15 cellular contexts compared by ENCODE assay signal in genomic region chr11:73229321-73230275, GRCh38. TPM values are rescaled to one million over a fixed set of nuclear protein-coding genes. Genes with fewer than 3 reads are reported as not detected.
DNase-seq lines count a peak whose midpoint lies in the region; ATAC-seq and TF ChIP-seq lines count a peak whose summit lies in the region.
"Had no signal": no experiment of that assay in that cellular context is flagged by ENCODE, and none has a peak within 500 bp of the region (broad histone marks: within the 10 kb centered on the region; RNA-seq: fewer than 3 reads in every experiment).

No MANE protein-coding gene starts in this region.

- CTCF ChIA-PET in T-cell (lab: Charles Lee): no interaction called here

- peak overlapping the region in 5 of 10 donors; percentile 34 to 70 (median 53) for H3K27ac ChIP-seq in heart right ventricle
- H3K27ac ChIP-seq in ascending aorta: no peak overlapping the region
- H3K27ac ChIP-seq in thyroid gland: peak overlapping the region in 2 of 3 donors; percentile 44 to 92
- H3K27ac ChIP-seq: SJSA1 had no signal

- TF ChIP-seq CTCF in heart right ventricle (IDR thresholded peaks at IDR 0.05) (no peak), ascending aorta (IDR thresholded peaks at IDR 0.05) (no peak), thyroid gland (IDR thresholded peaks at IDR 0.05) (no peak)

- H3K4me3 Mint-ChIP-seq in activated T-helper 2 cell treated with anti-CD3 and anti-CD28 coated beads, Interferon-gamma antibody, Interleukin-2, Interleukin-4, amounts not matched to agents 10 μg/mL and 5 μg/mL and 100 μg/mL, durations not matched to agents 14 hours and 24 hours and 36 hours (ENCODE audit: low read depth): no peak overlapping the region
- H3K4me3 Mint-ChIP-seq in T-cell: no peak overlapping the region
- H3K4me3 Mint-ChIP-seq: activated T-cell treated with anti-CD3 and anti-CD28 coated beads, Interleukin-2, amount 50 U/mL, for 72 hours had no signal

- H3K27ac Mint-ChIP-seq in activated T-helper 2 cell treated with anti-CD3 and anti-CD28 coated beads, Interferon-gamma antibody, Interleukin-2, Interleukin-4, amounts not matched to agents 10 μg/mL and 5 μg/mL and 100 μg/mL, durations not matched to agents 14 hours and 24 hours and 36 hours: no peak overlapping the region
- H3K27ac Mint-ChIP-seq in T-cell: no peak overlapping the region
- H3K27ac Mint-ChIP-seq: activated T-cell treated with anti-CD3 and anti-CD28 coated beads, Interleukin-2, amount 50 U/mL, for 72 hours had no signal

- peaks cover 4 to 64% (median 25%) of the 10 kb centered on the region in 9 donors for H3K4me1 ChIP-seq in heart right ventricle
- no peaks in the 10 kb centered on the region for H3K4me1 ChIP-seq in ascending aorta
- peaks cover 41 to 44% of the 10 kb centered on the region in 2 donors for H3K4me1 ChIP-seq in thyroid gland
- H3K4me1 ChIP-seq: SJSA1 had no signal

- POLR2A ChIA-PET in T-cell (lab: Charles Lee): no interaction called here

- no peaks in the 10 kb centered on the region for H3K9me3 Mint-ChIP-seq in activated T-helper 2 cell treated with anti-CD3 and anti-CD28 coated beads, Interferon-gamma antibody, Interleukin-2, Interleukin-4, amounts not matched to agents 10 μg/mL and 5 μg/mL and 100 μg/mL, durations not matched to agents 14 hours and 24 hours and 36 hours
- H3K9me3 Mint-ChIP-seq in T-cell: no peaks in the 10 kb centered on the region
- H3K9me3 Mint-ChIP-seq: activated T-cell treated with anti-CD3 and anti-CD28 coated beads, Interleukin-2, amount 50 U/mL, for 72 hours had no signal

- no peaks in the 10 kb centered on the region for H3K36me3 Mint-ChIP-seq in activated T-helper 2 cell treated with anti-CD3 and anti-CD28 coated beads, Interferon-gamma antibody, Interleukin-2, Interleukin-4, amounts not matched to agents 10 μg/mL and 5 μg/mL and 100 μg/mL, durations not matched to agents 14 hours and 24 hours and 36 hours (ENCODE audit: low read depth)
- no peaks in the 10 kb centered on the region for H3K36me3 Mint-ChIP-seq in T-cell

- H3K9me3 ChIP-seq in heart right ventricle: no peaks in the 10 kb centered on the region
- H3K9me3 ChIP-seq in ascending aorta: no peaks in the 10 kb centered on the region
- H3K9me3 ChIP-seq in thyroid gland: no peaks in the 10 kb centered on the region
- H3K9me3 ChIP-seq: SJSA1 had no signal

- DNase-seq in heart right ventricle: peak; percentile 50 to 51
- no peak for DNase-seq in Right ventricle myocardium inferior (ENCODE audit: missing footprints)
- peak; percentile 6 to 56 for DNase-seq in ascending aorta (ENCODE audit: low spot score in 2 of 2)
- peak; percentile 57 for DNase-seq in mesenteric fat pad (ENCODE audit: low spot score)
- peak in 1 of 2 donors; percentile 6 for DNase-seq in thyroid gland
- DNase-seq in activated T-helper 2 cell treated with anti-CD3 and anti-CD28 coated beads, Interferon-gamma antibody, Interleukin-2, Interleukin-4, amounts not matched to agents 10 μg/mL and 5 μg/mL and 100 μg/mL, durations not matched to agents 14 hours and 24 hours and 36 hours (ENCODE audit: low spot score): no peak
- DNase-seq in T-cell: no peak
- no peak for DNase-seq in AG08395 (ENCODE audit: low spot score)
- DNase-seq: activated CD4-positive, alpha-beta T cell treated with anti-CD3 and anti-CD28 coated beads, Interleukin-2, amount 50 U/mL, for 4 hours; activated T-cell treated with anti-CD3 and anti-CD28 coated beads, Interleukin-2, amount 50 U/mL, for 72 hours; anterior cingulate cortex; GF-D8; stimulated activated CD4-positive, alpha-beta T cell treated with anti-CD3 and anti-CD28 coated beads, Interleukin-15, amount 100 ng/mL, for 24 hours had no signal

- ATAC-seq in heart right ventricle: peak; percentile 28 to 83 (median 52)
- no peak for ATAC-seq in Right ventricle myocardium inferior
- ATAC-seq in T-cell (replicated peaks in 1 of 4): no peak
- ATAC-seq: activated T-cell treated with anti-CD3 and anti-CD28 coated beads, Interleukin-2, amount 50 U/mL, for 72 hours; HepG2 had no signal

- intact Hi-C loops in heart right ventricle (cut with DNase I): loop anchor here in 1 of 10 donors (10.0 kb wide), 1 partner anchor 395 kb away; no protein-coding TSS in a partner anchor
- intact Hi-C loops in Right ventricle myocardium inferior (cut with DNase I): no loop called here
- intact Hi-C loops in ascending aorta (cut with DNase I): no loop called here
- intact Hi-C loops in thyroid gland (cut with DNase I): no loop called here
- intact Hi-C loops in activated T-helper 2 cell treated with anti-CD3 and anti-CD28 coated beads, Interferon-gamma antibody, Interleukin-2, Interleukin-4, amounts not matched to agents 10 μg/mL and 5 μg/mL and 100 μg/mL, durations not matched to agents 14 hours and 24 hours and 36 hours (cut with micrococcal nuclease): no loop called here

- H3K36me3 ChIP-seq in heart right ventricle: peaks cover 0 to 6% (median 0%) of the 10 kb centered on the region in 9 donors
- no peaks in the 10 kb centered on the region for H3K36me3 ChIP-seq in ascending aorta
- peaks cover 2 to 6% of the 10 kb centered on the region in 2 donors for H3K36me3 ChIP-seq in thyroid gland
- H3K36me3 ChIP-seq: SJSA1 had no signal

- H3K4me1 Mint-ChIP-seq in activated T-helper 2 cell treated with anti-CD3 and anti-CD28 coated beads, Interferon-gamma antibody, Interleukin-2, Interleukin-4, amounts not matched to agents 10 μg/mL and 5 μg/mL and 100 μg/mL, durations not matched to agents 14 hours and 24 hours and 36 hours (ENCODE audit: low read depth): peaks cover 2% of the 10 kb centered on the region
- H3K4me1 Mint-ChIP-seq in T-cell: peaks cover 0 to 3% (median 2%) of the 10 kb centered on the region in 3 donors

- 54 to 60% methylated on average over 19 of the region's 19 CpGs for WGBS in heart right ventricle, 2 donors
- 63 to 76% methylated on average over 17 to 18 of the region's 19 CpGs for WGBS in thyroid gland, 2 donors

- H3K27me3 Mint-ChIP-seq in activated T-helper 2 cell treated with anti-CD3 and anti-CD28 coated beads, Interferon-gamma antibody, Interleukin-2, Interleukin-4, amounts not matched to agents 10 μg/mL and 5 μg/mL and 100 μg/mL, durations not matched to agents 14 hours and 24 hours and 36 hours (ENCODE audit: low read depth): peaks cover 3% of the 10 kb centered on the region
- H3K27me3 Mint-ChIP-seq in T-cell: peaks cover 2 to 4% of the 10 kb centered on the region in 2 donors

- no peak for TF ChIP-seq POLR2A in thyroid gland (IDR thresholded peaks at IDR 0.05)

- H3K27me3 ChIP-seq in heart right ventricle: no peaks in the 10 kb centered on the region
- H3K27me3 ChIP-seq in ascending aorta: no peaks in the 10 kb centered on the region
- no peaks in the 10 kb centered on the region for H3K27me3 ChIP-seq in thyroid gland
- H3K27me3 ChIP-seq: SJSA1 had no signal

- H3K4me3 ChIP-seq in heart right ventricle (no peak overlapping the region), ascending aorta (no peak overlapping the region), thyroid gland (replicated peaks in 1 of 3) (no peak overlapping the region)
- H3K4me3 ChIP-seq: SJSA1 had no signal

RNA-seq across cellular contexts. Expression of gene P2RY2, which starts 11.5 kb away (rescaled TPM):
- 10 to 100 TPM in 8 of 10 donors, 1 to 10 TPM in 2; 9.5 to 37.5 (median 12.7) TPM for total RNA-seq in heart right ventricle
- polyA plus RNA-seq in heart right ventricle: 1 to 10 TPM; 7.1 to 8.2 TPM
- 20.0 TPM for total RNA-seq in Right ventricle myocardium inferior
- 18.3 TPM for total RNA-seq in ascending aorta
- total RNA-seq in mesenteric fat pad: 1.4 TPM
- 10 to 100 TPM; 29.3 to 38.1 (median 37.7) TPM for total RNA-seq in thyroid gland
- total RNA-seq in activated T-helper 2 cell treated with anti-CD3 and anti-CD28 coated beads, Interferon-gamma antibody, Interleukin-2, Interleukin-4, amounts not matched to agents 10 μg/mL and 5 μg/mL and 100 μg/mL, durations not matched to agents 14 hours and 24 hours and 36 hours: not detected in 2 replicates
- under 1 TPM in 1 of 5 donors, not detected in 4; 0.12 TPM for total RNA-seq in T-cell
- total RNA-seq: activated T-cell treated with anti-CD3 and anti-CD28 coated beads, Interleukin-2, amount 50 U/mL, for 72 hours; SJSA1 had no signal

RNA-seq across cellular contexts. Expression of gene P2RY6, which starts 42.5 kb away (rescaled TPM):
- total RNA-seq in heart right ventricle (10 to 100 TPM in 1 of 10 donors, 1 to 10 TPM in 7, under 1 TPM in 2; 0.83 to 13.0 (median 1.8) TPM), Right ventricle myocardium inferior (2.8 TPM), ascending aorta (8.8 TPM), mesenteric fat pad (6.7 TPM), thyroid gland (1 to 10 TPM in 3 of 4 donors, under 1 TPM in 1; 0.93 to 4.0 (median 2.8) TPM), T-cell (1 to 10 TPM in 1 of 5 donors, not detected in 4; 1.4 TPM)
- polyA plus RNA-seq in heart right ventricle: 1 to 10 TPM; 1.2 to 2.4 TPM
- total RNA-seq in activated T-helper 2 cell treated with anti-CD3 and anti-CD28 coated beads, Interferon-gamma antibody, Interleukin-2, Interleukin-4, amounts not matched to agents 10 μg/mL and 5 μg/mL and 100 μg/mL, durations not matched to agents 14 hours and 24 hours and 36 hours: not detected in 2 replicates
- total RNA-seq: activated T-cell treated with anti-CD3 and anti-CD28 coated beads, Interleukin-2, amount 50 U/mL, for 72 hours; SJSA1 had no signal

Comparison
In these comparisons a context has a peak if more than half of its experiments do, and no peak if none do; other contexts are left out.
1. ATAC-seq: peak in heart right ventricle (8 of 8); none in Right ventricle myocardium inferior (single experiment) and T-cell (0 of 4).
2. DNase-seq: peak in heart right ventricle (2 of 2), ascending aorta (2 of 2) and mesenteric fat pad (single experiment); none in Right ventricle myocardium inferior (single experiment), activated T-helper 2 cell treated with anti-CD3 and anti-CD28 coated beads, Interferon-gamma antibody, Interleukin-2, Interleukin-4, amounts not matched to agents 10 μg/mL and 5 μg/mL and 100 μg/mL, durations not matched to agents 14 hours and 24 hours and 36 hours (single experiment), T-cell (0 of 34) and AG08395 (single experiment).
3. H3K27ac ChIP-seq: peak in thyroid gland (2 of 3); none in ascending aorta (0 of 2).